Comparison of ENCODE assay signal across 8 cellular contexts in the genomic region with DNA sequence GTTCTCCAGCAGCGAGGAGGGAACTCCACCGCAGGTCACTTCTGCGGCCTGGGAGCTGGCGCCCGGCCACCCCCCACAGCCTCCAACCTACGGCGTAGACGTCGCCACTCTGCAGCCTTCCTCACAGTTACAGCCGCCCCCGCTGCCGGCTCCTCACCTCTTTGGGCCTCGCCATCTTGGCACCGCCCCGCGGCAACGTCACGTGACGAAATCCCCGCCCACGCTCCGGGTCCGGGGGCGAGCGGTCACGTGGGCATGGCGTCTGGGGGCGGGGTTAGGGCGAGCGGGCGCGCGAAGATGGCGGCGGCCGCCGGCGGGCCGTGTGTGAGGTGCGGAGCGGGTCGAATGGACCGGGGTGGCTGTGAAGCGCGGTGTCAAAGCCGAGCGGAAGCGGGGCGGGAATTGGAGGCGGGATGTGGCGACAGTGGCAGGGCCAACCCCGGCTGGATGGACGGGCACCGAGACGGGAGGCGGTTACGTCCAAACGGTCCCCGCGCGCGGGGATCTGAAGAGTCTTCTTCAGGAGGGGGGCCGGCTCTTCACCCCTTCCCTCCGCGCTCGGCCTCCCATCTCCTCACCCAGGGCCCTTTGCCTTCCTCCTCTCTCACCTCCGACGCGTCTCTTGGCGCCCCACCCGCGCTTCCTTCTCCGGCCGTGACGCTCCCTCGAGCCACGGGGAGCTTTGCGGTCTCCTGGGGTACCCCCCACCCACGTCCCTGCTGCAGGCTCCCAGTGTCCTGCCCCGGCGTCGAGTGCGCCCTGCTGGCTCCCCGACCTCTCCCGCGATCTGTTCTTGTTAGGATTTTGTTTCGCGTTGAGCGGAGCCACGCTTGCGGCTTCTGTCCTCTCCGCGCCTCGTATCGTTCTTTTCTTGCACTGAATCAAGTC. TPM values are rescaled to one million over a fixed set of nuclear protein-coding genes. Genes with fewer than 3 reads are reported as not detected.
DNase-seq lines count a peak whose midpoint lies in the region; ATAC-seq and TF ChIP-seq lines count a peak whose summit lies in the region.

A gene (minus strand): TSS at position 181 of the 888 bp plus-strand sequence. CDS start 300 bp downstream, outside the sequence.
A gene with protein sequence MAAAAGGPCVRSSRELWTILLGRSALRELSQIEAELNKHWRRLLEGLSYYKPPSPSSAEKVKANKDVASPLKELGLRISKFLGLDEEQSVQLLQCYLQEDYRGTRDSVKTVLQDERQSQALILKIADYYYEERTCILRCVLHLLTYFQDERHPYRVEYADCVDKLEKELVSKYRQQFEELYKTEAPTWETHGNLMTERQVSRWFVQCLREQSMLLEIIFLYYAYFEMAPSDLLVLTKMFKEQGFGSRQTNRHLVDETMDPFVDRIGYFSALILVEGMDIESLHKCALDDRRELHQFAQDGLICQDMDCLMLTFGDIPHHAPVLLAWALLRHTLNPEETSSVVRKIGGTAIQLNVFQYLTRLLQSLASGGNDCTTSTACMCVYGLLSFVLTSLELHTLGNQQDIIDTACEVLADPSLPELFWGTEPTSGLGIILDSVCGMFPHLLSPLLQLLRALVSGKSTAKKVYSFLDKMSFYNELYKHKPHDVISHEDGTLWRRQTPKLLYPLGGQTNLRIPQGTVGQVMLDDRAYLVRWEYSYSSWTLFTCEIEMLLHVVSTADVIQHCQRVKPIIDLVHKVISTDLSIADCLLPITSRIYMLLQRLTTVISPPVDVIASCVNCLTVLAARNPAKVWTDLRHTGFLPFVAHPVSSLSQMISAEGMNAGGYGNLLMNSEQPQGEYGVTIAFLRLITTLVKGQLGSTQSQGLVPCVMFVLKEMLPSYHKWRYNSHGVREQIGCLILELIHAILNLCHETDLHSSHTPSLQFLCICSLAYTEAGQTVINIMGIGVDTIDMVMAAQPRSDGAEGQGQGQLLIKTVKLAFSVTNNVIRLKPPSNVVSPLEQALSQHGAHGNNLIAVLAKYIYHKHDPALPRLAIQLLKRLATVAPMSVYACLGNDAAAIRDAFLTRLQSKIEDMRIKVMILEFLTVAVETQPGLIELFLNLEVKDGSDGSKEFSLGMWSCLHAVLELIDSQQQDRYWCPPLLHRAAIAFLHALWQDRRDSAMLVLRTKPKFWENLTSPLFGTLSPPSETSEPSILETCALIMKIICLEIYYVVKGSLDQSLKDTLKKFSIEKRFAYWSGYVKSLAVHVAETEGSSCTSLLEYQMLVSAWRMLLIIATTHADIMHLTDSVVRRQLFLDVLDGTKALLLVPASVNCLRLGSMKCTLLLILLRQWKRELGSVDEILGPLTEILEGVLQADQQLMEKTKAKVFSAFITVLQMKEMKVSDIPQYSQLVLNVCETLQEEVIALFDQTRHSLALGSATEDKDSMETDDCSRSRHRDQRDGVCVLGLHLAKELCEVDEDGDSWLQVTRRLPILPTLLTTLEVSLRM (N-terminal part only) (plus strand): TSS at position 277 of the 888 bp plus-strand sequence. CDS start 21 bp downstream, at position 298.

- H3K9me3 ChIP-seq in right lobe of liver: no peaks in the 10 kb centered on the region

- H3K27me3 ChIP-seq in right lobe of liver: no peaks in the 10 kb centered on the region

- H3K9me3 Mint-ChIP-seq in CD14-positive monocyte: peaks cover 0 to 5% (median 0%) of the 10 kb centered on the region in 7 donors

- intact Hi-C loops in CD14-positive monocyte (cut with micrococcal nuclease) (loop anchor here (5.0 to 10.0 kb wide), 4 partner anchors 63 to 490 kb away; a partner anchor contains a TSS), right lobe of liver (cut with DNase I) (no loop called here)

- ATAC-seq in GM19372 (IDR thresholded peaks at IDR 0.05; ENCODE audit: low read depth, unreplicated experiment) (peak; percentile 75), HG03521 (IDR thresholded peaks at IDR 0.05; ENCODE audit: unreplicated experiment) (peak; percentile 83), right lobe of liver (peak; percentile 88 to 93 (median 90))

- H3K36me3 Mint-ChIP-seq in CD14-positive monocyte: peaks cover 14 to 29% of the 10 kb centered on the region in 2 donors

- peaks cover 0 to 4% (median 2%) of the 10 kb centered on the region in 3 donors for H3K27me3 Mint-ChIP-seq in CD14-positive monocyte (ENCODE audit: low read depth in 3 of 3)

- TF ChIP-seq CTCF in CD14-positive monocyte (IDR thresholded peaks at IDR 0.05) (no peak), right lobe of liver (IDR thresholded peaks at IDR 0.05) (no peak)

- peaks cover 0 to 24% (median 6%) of the 10 kb centered on the region in 4 donors for H3K4me1 ChIP-seq in right lobe of liver

- peak within 1 kb of the TSS; percentile 86 to 96 (median 95) for H3K4me3 ChIP-seq in right lobe of liver

- H3K27ac Mint-ChIP-seq in CD14-positive monocyte: peak within 1 kb of the TSS; percentile 93 to 98 (median 96)

- H3K4me3 Mint-ChIP-seq in CD14-positive monocyte: peak within 1 kb of the TSS; percentile 93 to 98

- H3K36me3 ChIP-seq in right lobe of liver: peaks cover 0 to 11% (median 0%) of the 10 kb centered on the region in 4 donors

- peaks cover 18% of the 10 kb centered on the region for H3K4me1 Mint-ChIP-seq in CD14-positive monocyte

- WGBS in right lobe of liver (ENCODE audit: insufficient coverage, low coverage, low lambda C conversion rate, missing lambda C conversion rate): 1% methylated on average over 14 of the region's 95 CpGs

- TF ChIP-seq POLR2A in right lobe of liver (IDR thresholded peaks at IDR 0.05): peak; percentile 82

- DNase-seq in CD14-positive monocyte (ENCODE audit: low spot score): peak; percentile 94
- DNase-seq in NCI-H774 (lab: John Stamatoyannopoulos, UW): peak; percentile 96
- peak; percentile 99 for DNase-seq in activated CD4-positive, alpha-beta T cell treated with anti-CD3 and anti-CD28 coated beads, Interleukin-2, amount 50 U/mL, for 48 hours
- DNase-seq in dermis microvascular lymphatic vessel endothelial cell (ENCODE audit: low read depth in 2 of 2): peak; percentile 60 to 92
- DNase-seq in right lobe of liver: peak; percentile 98
- DNase-seq in stimulated activated CD4-positive, alpha-beta T cell treated with anti-CD3 and anti-CD28 coated beads, Interleukin-4, amount 100 ng/mL, for 24 hours: peak; percentile 99

- peak within 1 kb of the TSS; percentile 71 to 93 (median 76) for H3K27ac ChIP-seq in right lobe of liver

RNA-seq across cellular contexts. Expression of the first gene that starts in this region (rescaled TPM):
- polyA plus RNA-seq in CD14-positive monocyte: 1 to 10 TPM; 7.0 to 8.5 TPM
- total RNA-seq in dermis microvascular lymphatic vessel endothelial cell: 21.1 and 30.6 TPM in 2 replicates
- total RNA-seq in right lobe of liver: 10 to 100 TPM in 2 of 6 experiments, 1 to 10 TPM in 4; 6.6 to 17.3 (median 8.4) TPM

RNA-seq across cellular contexts. Expression of the second gene that starts in this region (rescaled TPM):
- 10 to 100 TPM; 10.5 to 17.2 TPM for polyA plus RNA-seq in CD14-positive monocyte
- total RNA-seq in dermis microvascular lymphatic vessel endothelial cell: 35.7 and 49.9 TPM in 2 replicates
- 10 to 100 TPM; 10.5 to 18.7 (median 15.6) TPM for total RNA-seq in right lobe of liver

Comparison
In these comparisons a context has a peak if more than half of its experiments do, and no peak if none do; other contexts are left out.
1. Peak in every context shown above with its lines: DNase-seq, ATAC-seq, H3K4me3 ChIP-seq and H3K27ac ChIP-seq.
2. intact Hi-C loops: an anchor here in CD14-positive monocyte (5.0 to 10.0 kb wide); none called in right lobe of liver.